22 cellular contexts compared by ENCODE assay signal in the genomic region with DNA sequence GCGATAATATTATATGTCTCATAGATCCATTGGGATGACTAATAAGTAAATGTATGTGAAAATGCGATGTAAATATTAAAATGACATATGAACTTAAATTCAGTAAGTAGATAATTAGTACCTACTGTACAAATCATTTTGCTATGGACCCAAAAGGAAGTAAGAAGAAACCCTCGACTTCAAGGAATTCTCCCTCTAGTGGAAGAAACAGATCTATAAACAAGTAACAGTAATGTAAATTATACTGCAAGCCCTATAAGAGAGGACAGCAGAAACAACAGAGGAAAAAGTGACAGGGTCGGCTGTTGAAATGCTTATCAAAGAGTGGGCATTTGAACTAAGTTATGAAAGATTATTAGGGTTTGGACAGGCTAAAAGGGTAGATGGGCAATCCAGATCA.
DNase-seq lines count a peak whose midpoint lies in the region; ATAC-seq and TF ChIP-seq lines count a peak whose summit lies in the region.
"Had no signal": no experiment of that assay in that cellular context is flagged by ENCODE, and none has a peak within 500 bp of the region (broad histone marks: within the 10 kb centered on the region; RNA-seq: fewer than 3 reads in every experiment).

No MANE protein-coding gene starts in this region.

- H3K27ac ChIP-seq in VCaP (no peak overlapping the region), caudate nucleus (ENCODE audit: low read depth, low read length) (no peak overlapping the region), body of pancreas (no peak overlapping the region)
- H3K27ac ChIP-seq: coronary artery, transverse colon had no signal

- H3K4me3 ChIP-seq in body of pancreas, result no peak overlapping the region
- H3K4me3 ChIP-seq: coronary artery, GM12878, transverse colon had no signal

- H3K27me3 ChIP-seq in body of pancreas, result no peaks in the 10 kb centered on the region
- H3K27me3 ChIP-seq: transverse colon had no signal

- H3K4me1 ChIP-seq in body of pancreas, result no peaks in the 10 kb centered on the region
- H3K4me1 ChIP-seq: transverse colon had no signal

- no peaks in the 10 kb centered on the region for H3K36me3 ChIP-seq in body of pancreas (replicated peaks in 1 of 2; ENCODE audit: insufficient read depth in 1 of 2, low read depth in 2 of 2)
- H3K36me3 ChIP-seq: transverse colon had no signal

- TF ChIP-seq POLR2A in body of pancreas (IDR thresholded peaks at IDR 0.05), result no peak

- TF ChIP-seq CTCF in LNCAP (IDR thresholded peaks at IDR 0.05) (0 out of 2 replicates have a peak, but pooled peaks have one; percentile 8), VCaP (conservative IDR thresholded peaks at IDR 0.05) (0 out of 2 replicates have a peak, but pooled peaks have one; percentile 11), body of pancreas (IDR thresholded peaks at IDR 0.05) (no peak)

- ATAC-seq in body of pancreas, result no peak
- ATAC-seq: activated naive CD8-positive, alpha-beta T cell treated with anti-CD3 and anti-CD28 coated beads, Interleukin-2, amount 50 U/mL, for 24 hours; GM12878; stimulated activated naive CD8-positive, alpha-beta T cell treated with anti-CD3 and anti-CD28 coated beads, Interleukin-15, amount 100 ng/mL, for 72 hours had no signal

- no peaks in the 10 kb centered on the region for H3K9me3 ChIP-seq in body of pancreas
- H3K9me3 ChIP-seq: transverse colon had no signal

- DNase-seq in EH (ENCODE audit: low read depth) (peak; percentile 1), iPS-NIHi7 (ENCODE audit: extremely low spot score) (peak; percentile 39), NOMO-1 treated with DMSO at 0.1 percent for 48 hours (lab: John Stamatoyannopoulos, UW; ENCODE audit: unreplicated experiment) (no peak), caudate nucleus (lab: John Stamatoyannopoulos, UW) (no peak), NCI-H2029 (lab: John Stamatoyannopoulos, UW) (no peak), body of pancreas (no peak)
- DNase-seq: activated CD4-positive, alpha-beta T cell treated with anti-CD3 and anti-CD28 coated beads, Interleukin-2, amount 50 U/mL, for 48 hours; activated CD4-positive, CD25-positive, alpha-beta regulatory T cell; activated effector memory CD4-positive, alpha-beta T cell treated with Interleukin-2 at 50 U/mL for 16 hours; activated naive CD8-positive, alpha-beta T cell treated with anti-CD3 and anti-CD28 coated beads, Interleukin-2, amount 50 U/mL, for 24 hours; naive B cell; NCI-H1694 treated with DMSO at 0.1 percent for 48 hours; NCI-H82; stimulated activated CD4-positive, alpha-beta T cell treated with anti-CD3 and anti-CD28 coated beads, Interleukin-12 subunit alpha, Interleukin-12 subunit beta, amount 100 ng/mL, for 4 hours; stimulated activated CD4-positive, alpha-beta T cell treated with anti-CD3 and anti-CD28 coated beads, Interleukin-4, amount 100 ng/mL, for 4 hours; stimulated activated naive CD8-positive, alpha-beta T cell treated with anti-CD3 and anti-CD28 coated beads, Interleukin-15, amount 100 ng/mL, for 72 hours; T-helper 9 cell; transverse colon had no signal

- WGBS in body of pancreas, 2 donors, result 65 to 74% methylated on average over 4 of the region's 4 CpGs

- intact Hi-C loops in body of pancreas (cut with DNase I), result no loop called here

Comparison
In these comparisons a context has a peak if more than half of its experiments do, and no peak if none do; other contexts are left out.
1. DNase-seq: peak in EH (single experiment) and iPS-NIHi7 (single experiment); none in NOMO-1 treated with DMSO at 0.1 percent for 48 hours (single experiment), caudate nucleus (0 of 61), NCI-H2029 (single experiment) and body of pancreas (0 of 4).
2. CTCF ChIP-seq: peak in LNCAP (single experiment) and VCaP (single experiment); none in body of pancreas (0 of 7).